13 cellular contexts compared by ENCODE assay signal in the genomic region with DNA sequence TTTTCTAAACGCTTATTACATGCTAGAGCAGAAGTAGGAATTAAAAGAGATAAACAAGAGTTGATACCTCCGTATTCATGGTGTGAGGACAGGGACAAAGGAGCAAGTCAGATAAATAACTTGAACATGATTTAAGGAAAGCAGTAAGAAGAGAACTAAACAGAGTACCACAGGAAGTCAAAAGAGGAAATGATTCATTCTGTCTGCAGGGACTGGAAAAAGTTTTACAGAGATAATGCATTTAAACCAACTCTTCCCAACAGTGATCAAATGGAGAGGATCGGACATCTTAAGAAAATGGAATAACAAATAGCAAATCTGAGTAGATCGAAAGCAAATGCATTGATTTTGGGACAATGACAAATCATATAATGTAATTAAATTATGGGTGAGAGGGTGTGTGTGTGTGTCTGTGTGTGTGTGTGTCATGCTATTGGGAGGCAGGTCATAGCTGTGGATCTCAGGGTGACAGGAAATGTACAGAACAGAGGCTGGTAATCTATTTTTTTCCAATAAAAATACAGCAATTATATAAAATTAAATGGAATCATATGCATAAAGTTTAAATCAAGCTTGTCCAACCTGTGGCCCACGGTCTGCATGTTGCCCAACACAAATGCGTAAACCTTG.
DNase-seq lines count a peak whose midpoint lies in the region; ATAC-seq and TF ChIP-seq lines count a peak whose summit lies in the region.
"Had no signal": no experiment of that assay in that cellular context is flagged by ENCODE, and none has a peak within 500 bp of the region (broad histone marks: within the 10 kb centered on the region; RNA-seq: fewer than 3 reads in every experiment).

No MANE protein-coding gene starts in this region.

- peak overlapping the region; percentile 31 for H3K4me2 ChIP-seq in smooth muscle cell
- H3K4me2 ChIP-seq in hepatocyte, result no peak overlapping the region

- H3K36me3 ChIP-seq in smooth muscle cell (ENCODE audit: low read depth) (no peaks in the 10 kb centered on the region), hepatocyte (replicated peaks; ENCODE audit: insufficient read depth, low read depth) (no peaks in the 10 kb centered on the region)

- ATAC-seq in GM19467 (IDR thresholded peaks at IDR 0.05; ENCODE audit: unreplicated experiment) (peak; percentile 75), HG03354 (IDR thresholded peaks at IDR 0.05; ENCODE audit: poor library complexity, severe bottlenecking, unreplicated experiment) (peak; percentile 82), SK-N-SH treated with all-trans-retinoic acid at 6 μM for 48 hours (peak; percentile 68)
- ATAC-seq: WTC11 had no signal

- H3K4me1 ChIP-seq in smooth muscle cell (ENCODE audit: low read depth) (no peaks in the 10 kb centered on the region), hepatocyte (ENCODE audit: insufficient read depth) (no peaks in the 10 kb centered on the region)

- H3K9me2 ChIP-seq in hepatocyte (replicated peaks; ENCODE audit: insufficient read depth), result no peaks in the 10 kb centered on the region

- peak overlapping the region; percentile 9 for H3K27ac ChIP-seq in smooth muscle cell (ENCODE audit: low read depth)
- H3K27ac ChIP-seq in hepatocyte, result no peak overlapping the region

- DNase-seq in smooth muscle cell (lab: John Stamatoyannopoulos, UW; ENCODE audit: unreplicated experiment), result no peak
- no peak for DNase-seq in stimulated activated naive CD4-positive, alpha-beta T cell (lab: John Stamatoyannopoulos, UW)
- DNase-seq in 8988T, result no peak
- DNase-seq in hepatocyte (ENCODE audit: low spot score), result no peak
- DNase-seq: activated naive CD4-positive, alpha-beta T cell; effector memory CD4-positive, alpha-beta T cell; GDM1; NCI-H526 treated with DMSO at 0.1 percent for 48 hours; occipital lobe had no signal

- H3K4me3 ChIP-seq in smooth muscle cell (no peak overlapping the region), hepatocyte (no peak overlapping the region)

- H3K27me3 ChIP-seq in smooth muscle cell (ENCODE audit: low read depth) (no peaks in the 10 kb centered on the region), hepatocyte (no peaks in the 10 kb centered on the region)

- no peak for TF ChIP-seq CTCF in smooth muscle cell (IDR thresholded peaks at IDR 0.05; ENCODE audit: borderline replicate concordance, insufficient read depth, poor library complexity, severe bottlenecking)
- TF ChIP-seq CTCF in hepatocyte (IDR thresholded peaks at IDR 0.05; ENCODE audit: poor library complexity), result no peak

- WGBS in smooth muscle cell (ENCODE audit: low lambda C conversion rate), result 63% methylated on average over 6 of the region's 6 CpGs
- WGBS in hepatocyte (ENCODE audit: low lambda C conversion rate, missing lambda C conversion rate), result 85% methylated on average over 6 of the region's 6 CpGs

- H3K79me2 ChIP-seq in smooth muscle cell (ENCODE audit: low read depth), result no peaks in the 10 kb centered on the region
- H3K79me2 ChIP-seq in hepatocyte, result no peaks in the 10 kb centered on the region

- H2AFZ ChIP-seq in smooth muscle cell (ENCODE audit: low read depth), result peak overlapping the region; percentile 48
- H2AFZ ChIP-seq in hepatocyte, result no peak overlapping the region

- no peak overlapping the region for H3K9ac ChIP-seq in smooth muscle cell (ENCODE audit: low read depth)

- no peaks in the 10 kb centered on the region for H3F3A ChIP-seq in smooth muscle cell (ENCODE audit: low read depth)

- H3K9me3 ChIP-seq in smooth muscle cell (replicated peaks; ENCODE audit: low read depth) (no peaks in the 10 kb centered on the region), hepatocyte (ENCODE audit: low read depth) (no peaks in the 10 kb centered on the region)

- no peaks in the 10 kb centered on the region for H4K20me1 ChIP-seq in smooth muscle cell (ENCODE audit: low read depth)
- no peaks in the 10 kb centered on the region for H4K20me1 ChIP-seq in hepatocyte (ENCODE audit: insufficient read depth, poor library complexity, severe bottlenecking)

TF ChIP-seq in SK-N-SH treated with all-trans-retinoic acid at 6 μM for 48 hours, 23 proteins besides CTCF, POLR2A, EP300 and RAD21:
- TF ChIP-seq, protein P1, sequence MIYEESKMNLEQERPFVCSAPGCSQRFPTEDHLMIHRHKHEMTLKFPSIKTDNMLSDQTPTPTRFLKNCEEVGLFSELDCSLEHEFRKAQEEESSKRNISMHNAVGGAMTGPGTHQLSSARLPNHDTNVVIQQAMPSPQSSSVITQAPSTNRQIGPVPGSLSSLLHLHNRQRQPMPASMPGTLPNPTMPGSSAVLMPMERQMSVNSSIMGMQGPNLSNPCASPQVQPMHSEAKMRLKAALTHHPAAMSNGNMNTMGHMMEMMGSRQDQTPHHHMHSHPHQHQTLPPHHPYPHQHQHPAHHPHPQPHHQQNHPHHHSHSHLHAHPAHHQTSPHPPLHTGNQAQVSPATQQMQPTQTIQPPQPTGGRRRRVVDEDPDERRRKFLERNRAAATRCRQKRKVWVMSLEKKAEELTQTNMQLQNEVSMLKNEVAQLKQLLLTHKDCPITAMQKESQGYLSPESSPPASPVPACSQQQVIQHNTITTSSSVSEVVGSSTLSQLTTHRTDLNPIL (CRISPR knock-in tag; IDR thresholded peaks at IDR 0.05; ENCODE audit: low read depth), result no peak
- no peak for TF ChIP-seq ZFP3 (CRISPR knock-in tag; IDR thresholded peaks at IDR 0.05)
- TF ChIP-seq ZC3H10 (CRISPR knock-in tag; IDR thresholded peaks at IDR 0.05), result no peak
- no peak for TF ChIP-seq GLIS3 (CRISPR knock-in tag; IDR thresholded peaks at IDR 0.05)
- no peak for TF ChIP-seq ZNF70 (CRISPR knock-in tag; IDR thresholded peaks at IDR 0.05)
- TF ChIP-seq TCF4 (CRISPR knock-in tag; IDR thresholded peaks at IDR 0.05; ENCODE audit: borderline replicate concordance), result no peak
- TF ChIP-seq, protein P2, sequence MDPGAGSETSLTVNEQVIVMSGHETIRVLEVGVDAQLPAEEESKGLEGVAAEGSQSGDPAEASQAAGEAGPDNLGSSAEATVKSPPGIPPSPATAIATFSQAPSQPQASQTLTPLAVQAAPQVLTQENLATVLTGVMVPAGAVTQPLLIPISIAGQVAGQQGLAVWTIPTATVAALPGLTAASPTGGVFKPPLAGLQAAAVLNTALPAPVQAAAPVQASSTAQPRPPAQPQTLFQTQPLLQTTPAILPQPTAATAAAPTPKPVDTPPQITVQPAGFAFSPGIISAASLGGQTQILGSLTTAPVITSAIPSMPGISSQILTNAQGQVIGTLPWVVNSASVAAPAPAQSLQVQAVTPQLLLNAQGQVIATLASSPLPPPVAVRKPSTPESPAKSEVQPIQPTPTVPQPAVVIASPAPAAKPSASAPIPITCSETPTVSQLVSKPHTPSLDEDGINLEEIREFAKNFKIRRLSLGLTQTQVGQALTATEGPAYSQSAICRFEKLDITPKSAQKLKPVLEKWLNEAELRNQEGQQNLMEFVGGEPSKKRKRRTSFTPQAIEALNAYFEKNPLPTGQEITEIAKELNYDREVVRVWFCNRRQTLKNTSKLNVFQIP (CRISPR knock-in tag; IDR thresholded peaks at IDR 0.05; ENCODE audit: borderline replicate concordance, low read depth), result no peak
- TF ChIP-seq OSR1 (CRISPR knock-in tag; IDR thresholded peaks at IDR 0.05), result no peak
- TF ChIP-seq ZNF565 (CRISPR knock-in tag; conservative IDR thresholded peaks at IDR 0.05; ENCODE audit: low read depth), result no peak
- TF ChIP-seq, protein P3, sequence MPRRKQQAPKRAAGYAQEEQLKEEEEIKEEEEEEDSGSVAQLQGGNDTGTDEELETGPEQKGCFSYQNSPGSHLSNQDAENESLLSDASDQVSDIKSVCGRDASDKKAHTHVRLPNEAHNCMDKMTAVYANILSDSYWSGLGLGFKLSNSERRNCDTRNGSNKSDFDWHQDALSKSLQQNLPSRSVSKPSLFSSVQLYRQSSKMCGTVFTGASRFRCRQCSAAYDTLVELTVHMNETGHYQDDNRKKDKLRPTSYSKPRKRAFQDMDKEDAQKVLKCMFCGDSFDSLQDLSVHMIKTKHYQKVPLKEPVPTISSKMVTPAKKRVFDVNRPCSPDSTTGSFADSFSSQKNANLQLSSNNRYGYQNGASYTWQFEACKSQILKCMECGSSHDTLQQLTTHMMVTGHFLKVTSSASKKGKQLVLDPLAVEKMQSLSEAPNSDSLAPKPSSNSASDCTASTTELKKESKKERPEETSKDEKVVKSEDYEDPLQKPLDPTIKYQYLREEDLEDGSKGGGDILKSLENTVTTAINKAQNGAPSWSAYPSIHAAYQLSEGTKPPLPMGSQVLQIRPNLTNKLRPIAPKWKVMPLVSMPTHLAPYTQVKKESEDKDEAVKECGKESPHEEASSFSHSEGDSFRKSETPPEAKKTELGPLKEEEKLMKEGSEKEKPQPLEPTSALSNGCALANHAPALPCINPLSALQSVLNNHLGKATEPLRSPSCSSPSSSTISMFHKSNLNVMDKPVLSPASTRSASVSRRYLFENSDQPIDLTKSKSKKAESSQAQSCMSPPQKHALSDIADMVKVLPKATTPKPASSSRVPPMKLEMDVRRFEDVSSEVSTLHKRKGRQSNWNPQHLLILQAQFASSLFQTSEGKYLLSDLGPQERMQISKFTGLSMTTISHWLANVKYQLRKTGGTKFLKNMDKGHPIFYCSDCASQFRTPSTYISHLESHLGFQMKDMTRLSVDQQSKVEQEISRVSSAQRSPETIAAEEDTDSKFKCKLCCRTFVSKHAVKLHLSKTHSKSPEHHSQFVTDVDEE (CRISPR knock-in tag; IDR thresholded peaks at IDR 0.05), result no peak
- TF ChIP-seq ZNF8 (CRISPR knock-in tag; IDR thresholded peaks at IDR 0.05), result no peak
- TF ChIP-seq SNAI2 (CRISPR knock-in tag; IDR thresholded peaks at IDR 0.05), result no peak
- TF ChIP-seq BACH2 (CRISPR knock-in tag; IDR thresholded peaks at IDR 0.05; ENCODE audit: borderline replicate concordance), result no peak
